Comparison of ENCODE assay signal across 8 cellular contexts in the genomic region with DNA sequence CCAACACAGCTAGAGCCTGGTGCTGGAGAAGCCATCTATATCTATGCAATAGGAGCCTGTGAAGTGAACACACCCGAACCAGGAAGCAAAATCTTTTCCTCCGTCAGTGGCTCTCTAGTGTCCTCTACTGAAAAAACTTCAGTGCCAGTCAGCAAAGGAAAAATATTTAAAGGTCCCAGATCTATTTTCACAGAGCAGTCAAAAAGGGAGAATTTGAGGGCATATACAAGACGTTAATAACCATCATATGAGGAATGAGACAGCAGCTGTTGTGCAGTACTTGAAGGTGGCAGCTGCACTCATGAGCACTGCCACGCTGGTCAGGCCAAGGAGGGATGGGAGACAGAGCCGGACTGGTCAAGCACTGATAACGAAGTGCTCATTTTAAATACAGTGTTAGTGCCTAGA. TPM values are rescaled to one million over a fixed set of nuclear protein-coding genes. Genes with fewer than 3 reads are reported as not detected.
DNase-seq lines count a peak whose midpoint lies in the region; ATAC-seq and TF ChIP-seq lines count a peak whose summit lies in the region.

No MANE protein-coding gene starts in this region.

- TF ChIP-seq CTCF in breast epithelium (IDR thresholded peaks at IDR 0.05) (no peak), esophagus squamous epithelium (IDR thresholded peaks at IDR 0.05) (peak in 4 of 6 experiments; percentile 21 to 51 (median 36))

- no peaks in the 10 kb centered on the region for H3K36me3 ChIP-seq in breast epithelium
- H3K36me3 ChIP-seq in esophagus squamous epithelium = no peaks in the 10 kb centered on the region

- in situ Hi-C loops in T47D (cut with HindIII; ENCODE audit: low pct_unique_long_range_greater_than_20kb, low sequenced_read_pairs) = no loop called here

- 65 to 67% methylated on average over 6 of the region's 6 CpGs for WGBS in esophagus squamous epithelium, 2 donors

- DNase-seq in T47D (ENCODE audit: low read depth in 1 of 2, low spot score in 1 of 2) (peak; percentile 55 to 73), breast epithelium (ENCODE audit: low spot score in 2 of 2) (no peak), RPMI7951 (ENCODE audit: low read depth) (peak; percentile 11), esophagus squamous epithelium (lab: John Stamatoyannopoulos, UW) (no peak), SKM-1 (lab: John Stamatoyannopoulos, UW; ENCODE audit: unreplicated experiment) (no peak)

- H3K36me3 Mint-ChIP-seq in stimulated activated naive CD8-positive, alpha-beta T cell treated with anti-CD3 and anti-CD28 coated beads, Interleukin-15, Interleukin-2, amounts not matched to agents 100 ng/mL and 50 ng/mL, for 24 hours (ENCODE audit: low read depth) = peaks cover 46% of the 10 kb centered on the region

- no peak overlapping the region for H3K27ac ChIP-seq in breast epithelium
- peak overlapping the region in 1 of 4 donors; percentile 29 for H3K27ac ChIP-seq in esophagus squamous epithelium

- H3K4me3 ChIP-seq in breast epithelium (no peak overlapping the region), esophagus squamous epithelium (no peak overlapping the region)

- H3K9me3 ChIP-seq in breast epithelium = no peaks in the 10 kb centered on the region
- no peaks in the 10 kb centered on the region for H3K9me3 ChIP-seq in esophagus squamous epithelium

- peak overlapping the region; percentile 29 for H3K27ac Mint-ChIP-seq in stimulated activated naive CD8-positive, alpha-beta T cell treated with anti-CD3 and anti-CD28 coated beads, Interleukin-15, Interleukin-2, amounts not matched to agents 100 ng/mL and 50 ng/mL, for 24 hours

- peaks cover 4% of the 10 kb centered on the region for H3K9me3 Mint-ChIP-seq in stimulated activated naive CD8-positive, alpha-beta T cell treated with anti-CD3 and anti-CD28 coated beads, Interleukin-15, Interleukin-2, amounts not matched to agents 100 ng/mL and 50 ng/mL, for 24 hours

- H3K27me3 ChIP-seq in breast epithelium (no peaks in the 10 kb centered on the region), esophagus squamous epithelium (no peaks in the 10 kb centered on the region)

- ATAC-seq in HG03571 (IDR thresholded peaks at IDR 0.05; ENCODE audit: unreplicated experiment) (no peak), HG02642 (IDR thresholded peaks at IDR 0.05; ENCODE audit: poor library complexity, unreplicated experiment) (no peak)

- TF ChIP-seq POLR2A in breast epithelium (IDR thresholded peaks at IDR 0.05) = no peak
- no peak for TF ChIP-seq POLR2A in esophagus squamous epithelium (IDR thresholded peaks at IDR 0.05)

- no peaks in the 10 kb centered on the region for H3K4me1 ChIP-seq in breast epithelium
- H3K4me1 ChIP-seq in esophagus squamous epithelium = peaks cover 0 to 5% (median 0%) of the 10 kb centered on the region in 3 donors

- no peaks in the 10 kb centered on the region for H3K27me3 Mint-ChIP-seq in stimulated activated naive CD8-positive, alpha-beta T cell treated with anti-CD3 and anti-CD28 coated beads, Interleukin-15, Interleukin-2, amounts not matched to agents 100 ng/mL and 50 ng/mL, for 24 hours

- H3K4me1 Mint-ChIP-seq in stimulated activated naive CD8-positive, alpha-beta T cell treated with anti-CD3 and anti-CD28 coated beads, Interleukin-15, Interleukin-2, amounts not matched to agents 100 ng/mL and 50 ng/mL, for 24 hours (ENCODE audit: low read depth) = peaks cover 75% of the 10 kb centered on the region

- H3K4me3 Mint-ChIP-seq in stimulated activated naive CD8-positive, alpha-beta T cell treated with anti-CD3 and anti-CD28 coated beads, Interleukin-15, Interleukin-2, amounts not matched to agents 100 ng/mL and 50 ng/mL, for 24 hours = peak overlapping the region; percentile 24

- intact Hi-C loops in breast epithelium (cut with DNase I; ENCODE audit: low total_unique reads) (no loop called here), esophagus squamous epithelium (cut with DNase I) (no loop called here)

RNA-seq across cellular contexts. Expression of a gene that starts 14.4 kb away (rescaled TPM):
- total RNA-seq in breast epithelium (10 to 100 TPM; 16.4 to 29.4 (median 26.5) TPM), esophagus squamous epithelium (10 to 100 TPM; 18.7 to 34.5 (median 22.2) TPM)
- 47.5 and 51.3 TPM in 2 replicates for total RNA-seq in RPMI7951 (2014; rRNA removed; shearing (Covaris generic))

Comparison
In these comparisons a context has a peak if more than half of its experiments do, and no peak if none do; other contexts are left out.
1. DNase-seq: peak in T47D (2 of 2) and RPMI7951 (single experiment); none in breast epithelium (0 of 2), esophagus squamous epithelium (single experiment) and SKM-1 (single experiment).
2. CTCF ChIP-seq: peak in esophagus squamous epithelium (4 of 6); none in breast epithelium (0 of 3).